Comparison of ENCODE assay signal across 1 cellular context in genomic region chr3:119062892-119063291, GRCh38.
TF ChIP-seq lines count a peak whose summit lies in the region.

No MANE protein-coding gene starts in this region.

TF ChIP-seq in GM23338, 12 proteins besides CTCF, POLR2A, EP300 and RAD21 (continued from another document):
- TF ChIP-seq REST (IDR thresholded peaks at IDR 0.05; ENCODE audit: unreplicated experiment) = peak; percentile 44
TF ChIP-seq in GM23338: peak in this region for 1.
